31 cellular contexts compared by ENCODE assay signal in genomic region chr7:143281529-143281928, GRCh38. TPM values are rescaled to one million over a fixed set of nuclear protein-coding genes. Genes with fewer than 3 reads are reported as not detected.
"Had no signal": no experiment of that assay in that cellular context is flagged by ENCODE, and none has a peak within 500 bp of the region (broad histone marks: within the 10 kb centered on the region; RNA-seq: fewer than 3 reads in every experiment).

No MANE protein-coding gene starts in this region.

- H3K9me3 Mint-ChIP-seq: activated B cell treated with CpG ODN at 0.5 μM for 24 hours; activated CD4-positive, alpha-beta memory T cell treated with anti-CD3 and anti-CD28 coated beads for 36 hours; activated naive CD4-positive, alpha-beta T cell treated with anti-CD3 and anti-CD28 coated beads for 36 hours; effector memory CD8-positive, alpha-beta T cell; T-helper 1 cell treated with Interleukin-12 subunit alpha and Interleukin-12 subunit beta and Interleukin-4 antibody, amounts not matched to agents 30 μg/mL and 1 μg/mL, for 36 hours; T-helper 2 cell treated with Interferon-gamma antibody and Interleukin-4, amounts not matched to agents 5 μg/mL and 100 μg/mL, for 36 hours had no signal

- H3K27me3 ChIP-seq: body of pancreas, esophagus muscularis mucosa, foreskin keratinocyte, gastrocnemius medialis, heart left ventricle had no signal

- H3K27me3 Mint-ChIP-seq: activated B cell treated with CpG ODN at 0.5 μM for 24 hours; activated CD4-positive, alpha-beta memory T cell treated with anti-CD3 and anti-CD28 coated beads for 36 hours; activated CD8-positive, alpha-beta memory T cell treated with anti-CD3 and anti-CD28 coated beads, Interleukin-2, amount 10 ng/mL, durations not matched to agents 7 days and 5 days; activated naive CD8-positive, alpha-beta T cell; effector memory CD8-positive, alpha-beta T cell had no signal

- ATAC-seq: activated CD4-positive, CD25-positive, alpha-beta regulatory T cell treated with anti-CD3 and anti-CD28 coated beads, Interleukin-2, amount 50 U/mL, for 24 hours; activated CD8-positive, alpha-beta memory T cell treated with anti-CD3 and anti-CD28 coated beads, Interleukin-2, amount 10 ng/mL, durations not matched to agents 7 days and 5 days; activated CD8-positive, alpha-beta T cell treated with anti-CD3 and anti-CD28 coated beads, Interleukin-2, amount 10 ng/mL, durations not matched to agents 7 days and 5 days; body of pancreas; effector memory CD8-positive, alpha-beta T cell; foreskin keratinocyte; gastrocnemius medialis; heart left ventricle had no signal

- FAIRE-seq: colon had no signal

- H3K36me3 ChIP-seq: esophagus muscularis mucosa, gastrocnemius medialis, heart left ventricle, WERI-Rb-1 had no signal

- H3K27ac Mint-ChIP-seq: activated B cell treated with CpG ODN at 0.5 μM for 24 hours; activated CD8-positive, alpha-beta T cell treated with anti-CD3 and anti-CD28 coated beads, Interleukin-2, amount 10 ng/mL, durations not matched to agents 7 days and 5 days; activated naive CD4-positive, alpha-beta T cell treated with anti-CD3 and anti-CD28 coated beads for 36 hours; activated naive CD8-positive, alpha-beta T cell; effector memory CD8-positive, alpha-beta T cell; T-helper 1 cell treated with Interleukin-12 subunit alpha and Interleukin-12 subunit beta and Interleukin-4 antibody, amounts not matched to agents 30 μg/mL and 1 μg/mL, for 36 hours; T-helper 2 cell treated with Interferon-gamma antibody and Interleukin-4, amounts not matched to agents 5 μg/mL and 100 μg/mL, for 36 hours had no signal

- H3K9me3 ChIP-seq: body of pancreas, esophagus muscularis mucosa, gastrocnemius medialis, heart left ventricle had no signal

- H3K36me3 Mint-ChIP-seq: activated CD4-positive, alpha-beta memory T cell treated with anti-CD3 and anti-CD28 coated beads for 36 hours; activated CD8-positive, alpha-beta memory T cell treated with anti-CD3 and anti-CD28 coated beads, Interleukin-2, amount 10 ng/mL, durations not matched to agents 7 days and 5 days; activated naive CD8-positive, alpha-beta T cell had no signal

- H3K27ac ChIP-seq: body of pancreas, esophagus muscularis mucosa, foreskin keratinocyte, gastrocnemius medialis, heart left ventricle, WERI-Rb-1 had no signal

- H3K4me3 Mint-ChIP-seq: activated B cell treated with CpG ODN at 0.5 μM for 24 hours; activated CD4-positive, alpha-beta memory T cell treated with anti-CD3 and anti-CD28 coated beads for 36 hours; activated CD8-positive, alpha-beta memory T cell treated with anti-CD3 and anti-CD28 coated beads, Interleukin-2, amount 10 ng/mL, durations not matched to agents 7 days and 5 days; activated CD8-positive, alpha-beta T cell treated with anti-CD3 and anti-CD28 coated beads, Interleukin-2, amount 10 ng/mL, durations not matched to agents 7 days and 5 days; activated naive CD4-positive, alpha-beta T cell treated with anti-CD3 and anti-CD28 coated beads for 36 hours; activated naive CD8-positive, alpha-beta T cell; T-helper 1 cell treated with Interleukin-12 subunit alpha and Interleukin-12 subunit beta and Interleukin-4 antibody, amounts not matched to agents 30 μg/mL and 1 μg/mL, for 36 hours; T-helper 2 cell treated with Interferon-gamma antibody and Interleukin-4, amounts not matched to agents 5 μg/mL and 100 μg/mL, for 36 hours had no signal

- DNase-seq: activated B cell treated with CpG ODN at 0.5 μM for 24 hours; activated CD4-positive, alpha-beta memory T cell treated with anti-CD3 and anti-CD28 coated beads for 36 hours; activated CD4-positive, alpha-beta T cell treated with anti-CD3 and anti-CD28 coated beads for 48 hours; activated CD8-positive, alpha-beta memory T cell treated with anti-CD3 and anti-CD28 coated beads, Interleukin-2, amount 10 ng/mL, durations not matched to agents 7 days and 5 days; activated CD8-positive, alpha-beta memory T cell treated with anti-CD3 and anti-CD28 coated beads, Interleukin-2, amount 50 U/mL, for 4 hours; activated CD8-positive, alpha-beta T cell treated with anti-CD3 and anti-CD28 coated beads, Interleukin-2, amount 10 ng/mL, durations not matched to agents 7 days and 5 days; activated effector memory CD4-positive, alpha-beta T cell treated with anti-CD3 and anti-CD28 coated beads, Interleukin-2, amount 50 U/mL, for 16 hours; activated naive CD4-positive, alpha-beta T cell treated with anti-CD3 and anti-CD28 coated beads for 36 hours; activated T-cell treated with anti-CD3 and anti-CD28 coated beads, Interleukin-2, amount 50 U/mL, for 1 hour; activated T-cell treated with anti-CD3 and anti-CD28 coated beads, Interleukin-2, amount 50 U/mL, for 48 hours; amniotic stem cell; anterior cingulate cortex; body of pancreas; cortex of kidney; dermis blood vessel endothelial cell; effector CD4-positive, alpha-beta T cell; effector memory CD8-positive, alpha-beta T cell; foreskin keratinocyte; gastrocnemius medialis; glutamatergic neuron; heart left ventricle; T1000; WERI-Rb-1 had no signal

- H3K4me3 ChIP-seq: body of pancreas, esophagus muscularis mucosa, gastrocnemius medialis, heart left ventricle had no signal

RNA-seq across cellular contexts. Expression of gene TMEM139, which starts 3.2 kb away (rescaled TPM):
- total RNA-seq: chondrocyte, gastrocnemius medialis had no signal

RNA-seq across cellular contexts. Expression of gene CLCN1, which starts 34.4 kb away (rescaled TPM):
- total RNA-seq: activated B cell treated with CpG ODN at 0.5 μM for 24 hours; activated CD8-positive, alpha-beta memory T cell treated with anti-CD3 and anti-CD28 coated beads for 36 hours; activated naive CD4-positive, alpha-beta T cell treated with anti-CD3 and anti-CD28 coated beads for 36 hours; body of pancreas; chondrocyte; dermis blood vessel endothelial cell; esophagus muscularis mucosa had no signal

RNA-seq across cellular contexts. Expression of gene TAS2R40, which starts 59.7 kb away (rescaled TPM):
- total RNA-seq: activated B cell treated with CpG ODN at 0.5 μM for 24 hours; activated CD4-positive, alpha-beta memory T cell treated with anti-CD3 and anti-CD28 coated beads for 36 hours; activated CD8-positive, alpha-beta memory T cell treated with anti-CD3 and anti-CD28 coated beads for 36 hours; activated CD8-positive, alpha-beta memory T cell treated with anti-CD3 and anti-CD28 coated beads, Interleukin-2, amount 10 ng/mL, durations not matched to agents 7 days and 5 days; activated CD8-positive, alpha-beta T cell treated with anti-CD3 and anti-CD28 coated beads, Interleukin-2, amount 10 ng/mL, durations not matched to agents 7 days and 5 days; activated naive CD4-positive, alpha-beta T cell treated with anti-CD3 and anti-CD28 coated beads for 36 hours; body of pancreas; chondrocyte; dermis blood vessel endothelial cell; esophagus muscularis mucosa; foreskin keratinocyte; gastrocnemius medialis; heart left ventricle had no signal
